ENCODE assay signal across 17 cellular contexts in the genomic region with DNA sequence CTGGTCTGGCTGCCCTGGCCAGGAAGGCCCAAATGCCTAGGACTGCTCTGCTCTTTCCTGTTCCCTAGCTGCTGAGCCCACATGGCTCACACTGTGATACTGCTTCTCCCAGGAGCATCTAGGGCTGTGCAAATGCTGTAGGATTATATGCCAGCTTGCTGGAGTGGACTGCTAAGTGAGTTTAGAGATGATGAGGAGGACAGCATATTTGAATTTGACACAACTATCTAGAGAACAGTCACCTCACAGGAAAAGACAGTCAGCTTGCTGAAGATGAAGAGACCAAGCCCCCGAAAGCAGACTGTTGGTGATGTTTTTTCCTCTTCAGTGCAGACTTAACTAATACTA. TPM values are rescaled to one million over a fixed set of nuclear protein-coding genes. Genes with fewer than 3 reads are reported as not detected.
DNase-seq lines count a peak whose midpoint lies in the region; ATAC-seq and TF ChIP-seq lines count a peak whose summit lies in the region.
"Had no signal": no experiment of that assay in that cellular context is flagged by ENCODE, and none has a peak within 500 bp of the region (broad histone marks: within the 10 kb centered on the region; RNA-seq: fewer than 3 reads in every experiment).

No MANE protein-coding gene starts in this region.

- no peaks in the 10 kb centered on the region for H3K9me3 Mint-ChIP-seq in activated T-helper 17 cell treated with anti-CD3 and anti-CD28 coated beads, Interleukin-2, amount 50 U/mL, for 72 hours
- H3K9me3 Mint-ChIP-seq: type B pancreatic cell had no signal

- peak overlapping the region; percentile 90 for H3K27ac Mint-ChIP-seq in activated T-helper 17 cell treated with anti-CD3 and anti-CD28 coated beads, Interleukin-2, amount 50 U/mL, for 72 hours
- H3K27ac Mint-ChIP-seq: naive B cell, type B pancreatic cell had no signal

- TF ChIP-seq CTCF in heart left ventricle (IDR thresholded peaks at IDR 0.05) = no peak
- TF ChIP-seq CTCF in right atrium auricular region (IDR thresholded peaks at IDR 0.05) = no peak
- TF ChIP-seq CTCF in left lung (IDR thresholded peaks at IDR 0.05) = no peak

- WGBS in heart left ventricle, 4 donors = 90 to 100% (median 98%) methylated on average over 1 of the region's 1 CpG

- H3K27me3 ChIP-seq in heart left ventricle (no peaks in the 10 kb centered on the region), right atrium auricular region (no peaks in the 10 kb centered on the region), left lung (no peaks in the 10 kb centered on the region), subcutaneous abdominal adipose tissue (ENCODE audit: control insufficient read depth in 5 of 5, insufficient read depth in 4 of 5, low read length in 5 of 5) (no peaks in the 10 kb centered on the region)
- H3K27me3 ChIP-seq: esophagus squamous epithelium, hepatocyte had no signal

- intact Hi-C loops in heart left ventricle (cut with DNase I) (no loop called here), left lung (cut with DNase I) (no loop called here)

- DNase-seq in heart left ventricle = no peak
- no peak for DNase-seq in right atrium auricular region (ENCODE audit: low spot score)
- no peak for DNase-seq in left lung
- DNase-seq in NCI-H526 (lab: John Stamatoyannopoulos, UW) = no peak
- no peak for DNase-seq in NCI-H226
- DNase-seq: anterior cingulate cortex, Calu3, cortex of kidney, esophagus squamous epithelium, GDM1, naive B cell had no signal

- no peak for TF ChIP-seq POLR2A in heart left ventricle (IDR thresholded peaks at IDR 0.05)

- no peak overlapping the region for H3K4me3 ChIP-seq in heart left ventricle
- H3K4me3 ChIP-seq in right atrium auricular region = no peak overlapping the region
- no peak overlapping the region for H3K4me3 ChIP-seq in left lung
- no peak overlapping the region for H3K4me3 ChIP-seq in subcutaneous abdominal adipose tissue (ENCODE audit: low read depth in 1 of 5, low read length in 5 of 5)
- H3K4me3 ChIP-seq: hepatocyte had no signal

- peak in 1 of 4 donors; percentile 25 for ATAC-seq in heart left ventricle
- ATAC-seq in activated T-helper 17 cell treated with anti-CD3 and anti-CD28 coated beads, Interleukin-2, amount 50 U/mL, for 72 hours (replicated peaks) = peak; percentile 5
- ATAC-seq in left lung = no peak
- no peak for ATAC-seq in GM21717 (IDR thresholded peaks at IDR 0.05; ENCODE audit: unreplicated experiment)

- H3K9me3 ChIP-seq in heart left ventricle = no peaks in the 10 kb centered on the region
- no peaks in the 10 kb centered on the region for H3K9me3 ChIP-seq in right atrium auricular region
- H3K9me3 ChIP-seq in left lung = no peaks in the 10 kb centered on the region
- no peaks in the 10 kb centered on the region for H3K9me3 ChIP-seq in subcutaneous abdominal adipose tissue (ENCODE audit: control insufficient read depth in 5 of 5, low read length in 5 of 5)
- H3K9me3 ChIP-seq: esophagus squamous epithelium had no signal

- peaks cover 23% of the 10 kb centered on the region for H3K4me1 Mint-ChIP-seq in activated T-helper 17 cell treated with anti-CD3 and anti-CD28 coated beads, Interleukin-2, amount 50 U/mL, for 72 hours

- H3K36me3 ChIP-seq in heart left ventricle (no peaks in the 10 kb centered on the region), right atrium auricular region (no peaks in the 10 kb centered on the region), left lung (no peaks in the 10 kb centered on the region), subcutaneous abdominal adipose tissue (ENCODE audit: control insufficient read depth in 5 of 5, insufficient read depth in 5 of 5, low read length in 5 of 5) (no peaks in the 10 kb centered on the region)
- H3K36me3 ChIP-seq: esophagus squamous epithelium had no signal

- H3K27me3 Mint-ChIP-seq in activated T-helper 17 cell treated with anti-CD3 and anti-CD28 coated beads, Interleukin-2, amount 50 U/mL, for 72 hours = no peaks in the 10 kb centered on the region
- H3K27me3 Mint-ChIP-seq: type B pancreatic cell had no signal

- no peaks in the 10 kb centered on the region for H3K36me3 Mint-ChIP-seq in activated T-helper 17 cell treated with anti-CD3 and anti-CD28 coated beads, Interleukin-2, amount 50 U/mL, for 72 hours (ENCODE audit: low read depth)
- H3K36me3 Mint-ChIP-seq: naive B cell, type B pancreatic cell had no signal

- H3K27ac ChIP-seq in heart left ventricle = peak overlapping the region in 8 of 12 donors; percentile 21 to 93 (median 42)
- no peak overlapping the region for H3K27ac ChIP-seq in right atrium auricular region
- H3K27ac ChIP-seq in left lung = peak overlapping the region; percentile 29 to 94
- peak overlapping the region; percentile 35 for H3K27ac ChIP-seq in subcutaneous abdominal adipose tissue (ENCODE audit: low read depth, low read length)
- H3K27ac ChIP-seq: hepatocyte, VCaP had no signal

- H3K4me1 ChIP-seq in heart left ventricle (peaks cover 0 to 54% (median 5%) of the 10 kb centered on the region in 12 donors), right atrium auricular region (peaks cover 0 to 4% of the 10 kb centered on the region in 2 donors), left lung (peaks cover 0 to 56% of the 10 kb centered on the region in 2 donors), subcutaneous abdominal adipose tissue (ENCODE audit: control insufficient read depth in 5 of 5, insufficient read depth in 5 of 5, low read length in 5 of 5) (peaks cover 0 to 13% (median 2%) of the 10 kb centered on the region in 5 donors)

- peak overlapping the region; percentile 64 for H3K4me3 Mint-ChIP-seq in activated T-helper 17 cell treated with anti-CD3 and anti-CD28 coated beads, Interleukin-2, amount 50 U/mL, for 72 hours
- H3K4me3 Mint-ChIP-seq: type B pancreatic cell had no signal

- H3K9ac ChIP-seq in subcutaneous abdominal adipose tissue (ENCODE audit: low read length in 5 of 5) = no peak overlapping the region

RNA-seq across cellular contexts. Expression of a gene that starts 39.2 kb away (rescaled TPM):
- 100 to 1,000 TPM in 2 of 9 donors, 10 to 100 TPM in 7; 34.8 to 131 (median 71.3) TPM for total RNA-seq in heart left ventricle
- 100 to 1,000 TPM; 114 to 205 TPM for polyA plus RNA-seq in heart left ventricle
- 100 to 1,000 TPM; 138 to 180 TPM for total RNA-seq in right atrium auricular region
- total RNA-seq in activated T-helper 17 cell treated with anti-CD3 and anti-CD28 coated beads, Interleukin-2, amount 50 U/mL, for 72 hours = under 1 TPM; 0.37 to 0.66 TPM
- total RNA-seq in left lung = 100 to 1,000 TPM in 1 of 2 donors, 10 to 100 TPM in 1; 74.0 to 102 TPM
- total RNA-seq: Calu3 had no signal

Comparison
In these comparisons a context has a peak if more than half of its experiments do, and no peak if none do; other contexts are left out.
1. H3K27ac ChIP-seq: peak in heart left ventricle (8 of 12), left lung (2 of 2) and subcutaneous abdominal adipose tissue (single experiment); none in right atrium auricular region (0 of 2).
2. RNA of a gene that starts 39.2 kb away (total RNA-seq): 138 to 180 TPM in right atrium auricular region, 74.0 to 102 TPM in left lung and 34.8 to 131 TPM in heart left ventricle; 0.37 to 0.66 TPM in activated T-helper 17 cell treated with anti-CD3 and anti-CD28 coated beads, Interleukin-2, amount 50 U/mL, for 72 hours; every median in the first group is over 10 times any median in the second.